1 cellular context compared by ENCODE assay signal in genomic region chr18:13260927-13261471, GRCh38.
TF ChIP-seq lines count a peak whose summit lies in the region.

No MANE protein-coding gene starts in this region.

TF ChIP-seq in GM23338, 12 proteins besides CTCF, POLR2A, EP300 and RAD21 (continued from another document):
- no peak for TF ChIP-seq ZNF462 (CRISPR knock-in tag; IDR thresholded peaks at IDR 0.05)
- TF ChIP-seq EZH2 (IDR thresholded peaks at IDR 0.05; ENCODE audit: low read depth, unreplicated experiment) = no peak
